8 cellular contexts compared by ENCODE assay signal in the genomic region with DNA sequence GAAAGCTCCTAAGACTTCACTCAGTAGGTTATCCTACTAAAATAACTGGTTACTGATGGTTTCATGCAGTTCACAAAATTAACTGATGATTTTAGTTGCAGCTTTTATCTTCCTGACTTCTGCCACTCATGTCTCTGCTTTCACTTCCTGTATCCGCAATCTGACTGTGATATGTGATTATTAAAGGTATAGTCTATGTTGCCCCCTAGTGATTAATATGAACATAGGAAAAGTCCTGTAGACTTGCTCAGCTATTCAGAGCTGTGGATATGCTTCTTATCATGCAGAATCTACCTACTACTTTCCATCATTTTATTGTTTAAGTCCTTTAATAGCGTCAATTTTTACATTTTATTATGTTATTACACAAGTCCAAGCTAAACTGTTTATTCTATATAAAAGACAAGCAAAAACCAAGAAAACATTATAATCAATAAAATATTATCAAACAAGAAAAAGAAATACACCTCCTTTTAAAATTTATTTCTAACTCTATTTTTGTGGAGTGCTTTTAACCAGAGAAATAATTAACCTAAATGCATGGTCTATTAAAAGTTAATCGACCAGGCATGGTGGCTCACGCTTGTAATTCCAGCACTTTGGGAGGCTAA. TPM values are rescaled to one million over a fixed set of nuclear protein-coding genes. Genes with fewer than 3 reads are reported as not detected.
DNase-seq lines count a peak whose midpoint lies in the region; ATAC-seq and TF ChIP-seq lines count a peak whose summit lies in the region.

No MANE protein-coding gene starts in this region.

- no peaks in the 10 kb centered on the region for H3K36me3 ChIP-seq in lung (ENCODE audit: control insufficient read depth in 2 of 2, insufficient read depth in 2 of 2, low read length in 2 of 2)
- no peaks in the 10 kb centered on the region for H3K36me3 ChIP-seq in MG63

- intact Hi-C loops in posterior vena cava (cut with DNase I) = loop anchor here in 1 of 2 donors (5.0 kb wide), 1 partner anchor 104 kb away; no protein-coding TSS in a partner anchor

- H3K4me3 ChIP-seq in lung (no peak overlapping the region), MG63 (no peak overlapping the region)

- 72 to 75% methylated on average over 4 of the region's 4 CpGs for WGBS in lung, 2 donors

- no peak overlapping the region for H3K27ac ChIP-seq in lung (ENCODE audit: low read depth in 1 of 2, low read length in 1 of 2)

- TF ChIP-seq CTCF in brain (conservative IDR thresholded peaks at IDR 0.05) = peak; percentile 47 to 68
- TF ChIP-seq CTCF in lung (IDR thresholded peaks at IDR 0.05; ENCODE audit: control extremely low read depth, extremely low read depth) = peak; percentile 6

- peaks cover 3% of the 10 kb centered on the region for H3K27me3 Mint-ChIP-seq in brain

- peak; percentile 92 for ATAC-seq in GM19467 (IDR thresholded peaks at IDR 0.05; ENCODE audit: unreplicated experiment)
- peak; percentile 81 for ATAC-seq in HG03457 (IDR thresholded peaks at IDR 0.05; ENCODE audit: unreplicated experiment)
- ATAC-seq in lung (ENCODE audit: insufficient read depth, low FRiP score) = peak; percentile 72

- H3K27ac Mint-ChIP-seq in brain = no peak overlapping the region

- DNase-seq in ELR (ENCODE audit: low read depth) (peak; percentile 77), NCI-H460 (ENCODE audit: extremely low read depth, low read depth) (peak; percentile 47), lung (ENCODE audit: low spot score) (no peak), posterior vena cava (ENCODE audit: low spot score) (no peak), MG63 (no peak)

- peaks cover 2% of the 10 kb centered on the region for H3K36me3 Mint-ChIP-seq in brain

- H3K9me3 ChIP-seq in lung (ENCODE audit: control insufficient read depth in 2 of 2, insufficient read depth in 1 of 2, low read length in 1 of 2) (peaks cover 0 to 3% of the 10 kb centered on the region in 2 donors), MG63 (no peaks in the 10 kb centered on the region)

- no peak overlapping the region for H3K4me3 Mint-ChIP-seq in brain

- H3K4me1 ChIP-seq in lung (ENCODE audit: control insufficient read depth in 2 of 2, insufficient read depth in 2 of 2, low read length in 2 of 2) = no peaks in the 10 kb centered on the region

- H3K9me3 Mint-ChIP-seq in brain = peaks cover 3 to 11% (median 7%) of the 10 kb centered on the region in 5 experiments

- no peaks in the 10 kb centered on the region for H3K4me1 Mint-ChIP-seq in brain

- H3K27me3 ChIP-seq in lung (ENCODE audit: control insufficient read depth, insufficient read depth) (no peaks in the 10 kb centered on the region), MG63 (no peaks in the 10 kb centered on the region)

RNA-seq across cellular contexts. Expression of gene TLR2, which starts 40.6 kb away (rescaled TPM):
- total RNA-seq in NCI-H460 (2014; rRNA removed; shearing (Covaris generic)) = 0.10 and 0.14 TPM in 2 replicates
- 0.22 TPM in 1 of 2 replicates, not detected in the other for polyA plus RNA-seq in NCI-H460 (2014; cell fraction: nucleus; rRNA removed)
- polyA plus RNA-seq in brain (ENCODE audit: insufficient read depth, low read depth, low replicate concordance) = 0.68 TPM
- total RNA-seq in lung = 100 to 1,000 TPM in 1 of 2 donors, 10 to 100 TPM in 1; 93.6 to 186 TPM
- 100 to 1,000 TPM in 1 of 2 donors, 10 to 100 TPM in 1; 27.5 to 190 TPM for polyA plus RNA-seq in lung
- total RNA-seq in posterior vena cava = 10 to 100 TPM; 38.5 to 39.8 TPM
- 0.33 and 0.62 TPM in 2 replicates for total RNA-seq in MG63 (2014; rRNA removed; shearing (Covaris generic); ENCODE audit: low replicate concordance)

Comparison
In these comparisons a context has a peak if more than half of its experiments do, and no peak if none do; other contexts are left out.
1. DNase-seq: peak in ELR (single experiment) and NCI-H460 (single experiment); none in lung (single experiment), posterior vena cava (single experiment) and MG63 (single experiment).
2. RNA of gene TLR2, which starts 40.6 kb away (total RNA-seq): 93.6 to 186 TPM in lung and 38.5 to 39.8 TPM in posterior vena cava; 0.33 to 0.62 TPM in MG63 and 0.10 to 0.14 TPM in NCI-H460; every median in the first group is over 10 times any median in the second.
3. Peak in every context shown above with its lines, with median percentiles within 50 percentile points of each other: ATAC-seq.